ENCODE assay signal across 7 cellular contexts in the genomic region with DNA sequence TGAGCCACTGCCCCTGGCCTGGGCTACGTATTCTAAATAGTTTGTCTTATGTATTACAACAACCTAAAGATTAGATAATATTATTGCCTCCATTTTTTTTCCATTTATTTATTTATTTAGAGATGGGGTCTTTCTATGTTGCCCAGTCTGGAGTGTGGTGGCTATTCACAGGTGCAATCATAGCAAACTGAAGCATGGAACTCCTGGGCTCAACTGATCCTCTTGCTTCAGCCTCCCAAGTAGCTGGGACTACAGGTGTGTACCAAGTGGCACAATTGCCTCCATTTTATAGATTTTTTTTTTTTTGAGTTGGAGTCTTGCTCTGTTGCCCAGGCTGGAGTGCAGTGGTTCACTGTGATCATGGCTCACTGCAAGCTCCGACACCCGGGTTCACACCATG.
"Had no signal": no experiment of that assay in that cellular context is flagged by ENCODE, and none has a peak within 500 bp of the region (broad histone marks: within the 10 kb centered on the region; RNA-seq: fewer than 3 reads in every experiment).

No MANE protein-coding gene starts in this region.

- H3K4me3 Mint-ChIP-seq: IgD-negative memory B cell had no signal

- H3K9me3 Mint-ChIP-seq: IgD-negative memory B cell had no signal

- H3K4me3 ChIP-seq: GM23248, HAP-1 had no signal

- DNase-seq: GM23248, GOT3, H7, KG1 had no signal

- H3K27ac ChIP-seq: GM23248 had no signal

- ATAC-seq: HCT116 had no signal

- H3K36me3 ChIP-seq: HAP-1 had no signal

- H3K9me3 ChIP-seq: HAP-1 had no signal
